In genomic region chr10:17456032-17456548, GRCh38 we compare ENCODE assay signal across 27 cellular contexts. TPM values are rescaled to one million over a fixed set of nuclear protein-coding genes. Genes with fewer than 3 reads are reported as not detected.
DNase-seq lines count a peak whose midpoint lies in the region; ATAC-seq, FAIRE-seq and TF ChIP-seq lines count a peak whose summit lies in the region.
"Had no signal": no experiment of that assay in that cellular context is flagged by ENCODE, and none has a peak within 500 bp of the region (broad histone marks: within the 10 kb centered on the region; RNA-seq: fewer than 3 reads in every experiment).

No MANE protein-coding gene starts in this region.

- no TSS peak for BruUV-seq in K562 (replicated peaks; lab: Mats Ljungman, UMichigan)

- H3K27me3 ChIP-seq in K562 (ENCODE audit: control insufficient read depth in 2 of 2, insufficient read depth in 2 of 2, low read length in 2 of 2), result no peaks in the 10 kb centered on the region

- H2AFZ ChIP-seq in K562 (ENCODE audit: low read depth, low read length), result peak overlapping the region; percentile 43

- ATAC-seq in natural killer cell (no peak), K562 (no peak)
- no peak for ATAC-seq in natural killer cell treated with Interleukin-12 subunit alpha and Interleukin-12 subunit beta and Interleukin-15 and Interleukin-18, amount 100 ng/mL, for 72 hours
- ATAC-seq: A549, GM12878 had no signal

- peak overlapping the region in 1 of 2 experiments; percentile 90; a peak in 2 of 4 replicates for H3K9ac ChIP-seq in K562 (ENCODE audit: insufficient read depth in 1 of 2, low read depth in 2 of 2, low read length in 2 of 2)
- H3K9ac ChIP-seq: BLaER1 treated with 17β-estradiol and CSF1 and Interleukin-3, amounts not matched to agents 10 nM and 100 nM had no signal

- WGBS in K562 (ENCODE audit: insufficient coverage, low coverage, missing lambda C conversion rate), result 38% methylated on average over 2 of the region's 2 CpGs

- H3K4me3 Mint-ChIP-seq in activated naive CD4-positive, alpha-beta T cell treated with anti-CD3 and anti-CD28 coated beads, Interleukin-2, amount 10 ng/mL, durations not matched to agents 7 days and 5 days, result peak overlapping the region; percentile 10
- H3K4me3 Mint-ChIP-seq in natural killer cell (peak overlapping the region; percentile 56), type B pancreatic cell (peak overlapping the region; percentile 9)
- no peak overlapping the region for H3K4me3 Mint-ChIP-seq in natural killer cell treated with Interleukin-12 subunit alpha and Interleukin-12 subunit beta and Interleukin-15 and Interleukin-18, amount 100 ng/mL, for 72 hours

- peaks cover 49% of the 10 kb centered on the region for H3K79me2 ChIP-seq in K562 (ENCODE audit: control insufficient read depth, insufficient read depth, low read length)

- no peak for TF ChIP-seq RAD21 in K562 (CRISPR knock-in tag; conservative IDR thresholded peaks at IDR 0.05 in 1 of 2, IDR thresholded peaks at IDR 0.05 in 1 of 2)

- no peaks in the 10 kb centered on the region for H4K20me1 ChIP-seq in K562 (replicated peaks; ENCODE audit: control insufficient read depth, insufficient read depth, low read length)

- peak overlapping the region; percentile 91 for H3K27ac ChIP-seq in K562 (ENCODE audit: extremely low read depth, low read depth, low read length)
- H3K27ac ChIP-seq: 22Rv1; A549; BLaER1 treated with 17β-estradiol and CSF1 and Interleukin-3, amounts not matched to agents 10 nM and 100 nM; C4-2B had no signal

- no peak for TF ChIP-seq EP300 in K562 (IDR thresholded peaks at IDR 0.05; ENCODE audit: low read length)

- no peaks in the 10 kb centered on the region for H3K9me1 ChIP-seq in K562 (ENCODE audit: control insufficient read depth, insufficient read depth, low read length)

- H3K9me3 ChIP-seq in K562 (replicated peaks; ENCODE audit: control insufficient read depth, insufficient read depth, low read depth, low read length), result no peaks in the 10 kb centered on the region
- H3K9me3 ChIP-seq: A549 had no signal

- H3K4me2 ChIP-seq in K562 (ENCODE audit: insufficient read depth, low read length), result peak overlapping the region; percentile 96; the same call in 1 of the 2 replicates
- H3K4me2 ChIP-seq: A549 had no signal

- intact Hi-C loops in natural killer cell (cut with micrococcal nuclease), result loop anchor here (10.0 kb wide), 1 partner anchor 431 kb away; no protein-coding TSS in a partner anchor
- intact Hi-C loops in K562 (cut with micrococcal nuclease), result no loop called here

- no peak overlapping the region for H3K27ac Mint-ChIP-seq in activated naive CD4-positive, alpha-beta T cell treated with anti-CD3 and anti-CD28 coated beads, Interleukin-2, amount 10 ng/mL, durations not matched to agents 7 days and 5 days
- H3K27ac Mint-ChIP-seq in natural killer cell (peak overlapping the region; percentile 87 to 91), type B pancreatic cell (no peak overlapping the region)
- peak overlapping the region in 1 of 2 donors; percentile 73 for H3K27ac Mint-ChIP-seq in natural killer cell treated with Interleukin-12 subunit alpha and Interleukin-12 subunit beta and Interleukin-15 and Interleukin-18, amount 100 ng/mL, for 72 hours
- H3K27ac Mint-ChIP-seq: B cell; CD4-positive, alpha-beta memory T cell had no signal

- no peak overlapping the region for H3K4me3 ChIP-seq in K562
- H3K4me3 ChIP-seq: A549, GM12878 had no signal

- H3K36me3 ChIP-seq in K562 (ENCODE audit: control insufficient read depth, insufficient read depth, low read length), result peaks cover 5% of the 10 kb centered on the region; the same call in 2 of the 3 replicates
- H3K36me3 ChIP-seq: BLaER1 treated with 17β-estradiol and CSF1 and Interleukin-3, amounts not matched to agents 10 nM and 100 nM had no signal

- in situ Hi-C loops in K562 (cut with MboI), result no loop called here

- CTCF ChIA-PET in activated naive CD4-positive, alpha-beta T cell treated with anti-CD3 and anti-CD28 coated beads, Interleukin-2, amount 10 ng/mL, durations not matched to agents 7 days and 5 days (lab: Charles Lee), result no interaction called here
- CTCF ChIA-PET in K562 (lab: Yijun Ruan, JAX; ENCODE audit: low intra/inter-chr PET ratio), result interaction anchor here (1.1 kb wide), 1 partner anchor 17 kb away, joined by 3 read pairs; no protein-coding TSS in a partner anchor

- POLR2A ChIA-PET in K562 (lab: Yijun Ruan, JAX), result interaction anchor here (1.1 to 2.5 kb wide), 6 partner anchors 9 to 50 kb away, joined by 3 to 13 read pairs (median 4); no protein-coding TSS in a partner anchor

- peaks cover 23 to 46% of the 10 kb centered on the region in 2 experiments for H3K4me1 ChIP-seq in K562 (replicated peaks in 1 of 2; ENCODE audit: control insufficient read depth in 2 of 2, insufficient read depth in 2 of 2, low read length in 2 of 2)
- H3K4me1 ChIP-seq: A549 had no signal

- TF ChIP-seq POLR2A in K562 (conservative IDR thresholded peaks at IDR 0.05) (no peak), GM12891 (IDR thresholded peaks at IDR 0.05; ENCODE audit: low read depth, low read length) (no peak)

- H3K36me3 Mint-ChIP-seq in activated naive CD4-positive, alpha-beta T cell treated with anti-CD3 and anti-CD28 coated beads, Interleukin-2, amount 10 ng/mL, durations not matched to agents 7 days and 5 days, result peaks cover 4% of the 10 kb centered on the region
- H3K36me3 Mint-ChIP-seq in natural killer cell (no peaks in the 10 kb centered on the region), type B pancreatic cell (no peaks in the 10 kb centered on the region)
- H3K36me3 Mint-ChIP-seq in natural killer cell treated with Interleukin-12 subunit alpha and Interleukin-12 subunit beta and Interleukin-15 and Interleukin-18, amount 100 ng/mL, for 72 hours, result no peaks in the 10 kb centered on the region
- H3K36me3 Mint-ChIP-seq: CD4-positive, alpha-beta memory T cell had no signal

- no peak for TF ChIP-seq CTCF in natural killer cell (IDR thresholded peaks at IDR 0.05)
- no peak for TF ChIP-seq CTCF in K562 (IDR thresholded peaks at IDR 0.05 in 2 of 3, conservative IDR thresholded peaks at IDR 0.05 in 1 of 3; ENCODE audit: insufficient read depth in 2 of 3, low read depth in 1 of 3, low read length in 3 of 3)
- TF ChIP-seq CTCF in type B pancreatic cell (conservative IDR thresholded peaks at IDR 0.05), result no peak

- no peaks in the 10 kb centered on the region for H3K9me3 Mint-ChIP-seq in activated naive CD4-positive, alpha-beta T cell treated with anti-CD3 and anti-CD28 coated beads, Interleukin-2, amount 10 ng/mL, durations not matched to agents 7 days and 5 days
- H3K9me3 Mint-ChIP-seq in natural killer cell (no peaks in the 10 kb centered on the region), type B pancreatic cell (no peaks in the 10 kb centered on the region)
- H3K9me3 Mint-ChIP-seq in natural killer cell treated with Interleukin-12 subunit alpha and Interleukin-12 subunit beta and Interleukin-15 and Interleukin-18, amount 100 ng/mL, for 72 hours, result no peaks in the 10 kb centered on the region
- H3K9me3 Mint-ChIP-seq: CD4-positive, alpha-beta memory T cell; CD8-positive, alpha-beta memory T cell had no signal

- H3K4me1 Mint-ChIP-seq in activated naive CD4-positive, alpha-beta T cell treated with anti-CD3 and anti-CD28 coated beads, Interleukin-2, amount 10 ng/mL, durations not matched to agents 7 days and 5 days, result peaks cover 27% of the 10 kb centered on the region
- peaks cover 35% of the 10 kb centered on the region in 2 donors for H3K4me1 Mint-ChIP-seq in natural killer cell
- peaks cover 20 to 24% of the 10 kb centered on the region in 2 donors for H3K4me1 Mint-ChIP-seq in natural killer cell treated with Interleukin-12 subunit alpha and Interleukin-12 subunit beta and Interleukin-15 and Interleukin-18, amount 100 ng/mL, for 72 hours (ENCODE audit: low read depth in 2 of 2)
- H3K4me1 Mint-ChIP-seq in type B pancreatic cell (ENCODE audit: unreplicated experiment), result peaks cover 4% of the 10 kb centered on the region

- peaks cover 24% of the 10 kb centered on the region for H3K27me3 Mint-ChIP-seq in activated naive CD4-positive, alpha-beta T cell treated with anti-CD3 and anti-CD28 coated beads, Interleukin-2, amount 10 ng/mL, durations not matched to agents 7 days and 5 days
- no peaks in the 10 kb centered on the region for H3K27me3 Mint-ChIP-seq in natural killer cell (ENCODE audit: low read depth in 2 of 2)
- no peaks in the 10 kb centered on the region for H3K27me3 Mint-ChIP-seq in natural killer cell treated with Interleukin-12 subunit alpha and Interleukin-12 subunit beta and Interleukin-15 and Interleukin-18, amount 100 ng/mL, for 72 hours
- peaks cover 55% of the 10 kb centered on the region for H3K27me3 Mint-ChIP-seq in type B pancreatic cell

- no peak for DNase-seq in activated naive CD4-positive, alpha-beta T cell treated with anti-CD3 and anti-CD28 coated beads, Interleukin-2, amount 10 ng/mL, durations not matched to agents 7 days and 5 days
- DNase-seq in activated naive CD4-positive, alpha-beta T cell treated with anti-CD3 and anti-CD28 coated beads, Interleukin-2, amount 50 U/mL, for 16 hours, result no peak
- DNase-seq in natural killer cell (no peak), K562 (ENCODE audit: extremely low read depth in 1 of 4, low spot score in 3 of 4) (no peak), type B pancreatic cell (ENCODE audit: extremely low spot score, unreplicated experiment) (no peak), GM12891 (ENCODE audit: insufficient read length, low spot score) (no peak), amniotic stem cell (lab: John Stamatoyannopoulos, UW) (no peak)
- no peak for DNase-seq in natural killer cell treated with Interleukin-12 subunit alpha and Interleukin-12 subunit beta and Interleukin-15 and Interleukin-18, amount 100 ng/mL, for 72 hours (ENCODE audit: low spot score)
- DNase-seq: AML-193; CD4-positive, alpha-beta memory T cell; CD8-positive, alpha-beta memory T cell; COR-L47; DMS 273 treated with DMSO at 0.1 percent for 48 hours; DMS153; DMS53; DMS79; DND-41; EL; GDM1 had no signal

- peak; percentile 32 for FAIRE-seq in K562 (lab: Jason Lieb, UNC)
- FAIRE-seq in GM12891 (lab: Jason Lieb, UNC), result no peak
- FAIRE-seq: A549, GM12878, GM19239 had no signal

RNA-seq across cellular contexts. Expression of gene ST8SIA6, which starts 1.7 kb away (rescaled TPM):
- total RNA-seq in natural killer cell (10 to 100 TPM; 12.2 to 19.7 (median 12.5) TPM), K562 (2014; rRNA removed) (3.9 and 5.1 TPM in 2 replicates), K562 (2014; rRNA removed; fragmentation: Illumina TruSeq; extraction: Trizol) (6.4 and 7.2 TPM in 2 replicates), K562 (2015; rRNA removed; fragmentation: Illumina TruSeq; extraction: Trizol) (4.8 and 6.7 TPM in 2 replicates), K562 (2021) (5.0 and 6.6 TPM in 2 replicates), type B pancreatic cell (ENCODE audit: low replicate concordance) (1.0 and 1.8 TPM in 2 replicates)
- total RNA-seq in natural killer cell treated with Interleukin-12 subunit alpha and Interleukin-12 subunit beta and Interleukin-15 and Interleukin-18, amount 100 ng/mL, for 72 hours, result 1 to 10 TPM in 1 of 2 donors, under 1 TPM in 1; 0.19 to 1.5 TPM
- total RNA-seq in K562 (2011; cell fraction: chromatin; rRNA removed; ENCODE audit: low replicate concordance), result 2.7 and 7.6 TPM in 2 replicates
- 2.2 and 3.4 TPM in 2 replicates for total RNA-seq in K562 (2011; cell fraction: nucleolus; rRNA removed)
- 5.1 and 5.6 TPM in 2 replicates for total RNA-seq in K562 (2011; cell fraction: nucleoplasm; rRNA removed)
- polyA plus RNA-seq in K562 (2011; rRNA removed) (4.4 and 6.6 TPM in 2 replicates), K562 (2014; fragmentation: Illumina TruSeq; extraction: Trizol) (4.1 and 5.2 TPM in 2 replicates), K562 (2014; fragmentation: Nextera tagmentation; extraction: Ambion mirVana) (1 to 10 TPM in 1 of 2 experiments, under 1 TPM in 1; 0.69 to 1.2 TPM), K562 (2014; rRNA removed) (3.2 and 3.3 TPM in 2 replicates)
- polyA plus RNA-seq in K562 (2011; cell fraction: cytosol; rRNA removed), result 1.5 and 1.7 TPM in 2 replicates
- 2.2 and 2.9 TPM in 2 replicates for polyA plus RNA-seq in K562 (2011; cell fraction: nucleus; rRNA removed)
- 2.9 and 5.6 TPM in 2 replicates for polyA plus RNA-seq in K562 (2012)
- 7.8 and 11.2 TPM in 2 replicates for polyA minus RNA-seq in K562 (2011; rRNA and poly(A)+ RNA removed)
- polyA minus RNA-seq in K562 (2011; cell fraction: cytosol; rRNA and poly(A)+ RNA removed), result 2.1 and 7.0 TPM in 2 replicates
- 1.8 and 2.7 TPM in 2 replicates for polyA minus RNA-seq in K562 (2011; cell fraction: nucleus; rRNA and poly(A)+ RNA removed)
- polyA plus RNA-seq in GM12891 (2012; ENCODE audit: low read depth, missing spikeins), result not detected
- total RNA-seq: B cell; CD8-positive, alpha-beta memory T cell; GM12878 had no signal
- polyA plus RNA-seq: BJ had no signal

Comparison
In these comparisons a context has a peak if more than half of its experiments do, and no peak if none do; other contexts are left out.
1. H3K27ac Mint-ChIP-seq: peak in natural killer cell (2 of 2); none in activated naive CD4-positive, alpha-beta T cell treated with anti-CD3 and anti-CD28 coated beads, Interleukin-2, amount 10 ng/mL, durations not matched to agents 7 days and 5 days (single experiment) and type B pancreatic cell (single experiment).